Comparison of ENCODE assay signal across 28 cellular contexts in genomic region chr16:26709175-26709574, GRCh38.
DNase-seq lines count a peak whose midpoint lies in the region; ATAC-seq and TF ChIP-seq lines count a peak whose summit lies in the region.
"Had no signal": no experiment of that assay in that cellular context is flagged by ENCODE, and none has a peak within 500 bp of the region (broad histone marks: within the 10 kb centered on the region; RNA-seq: fewer than 3 reads in every experiment).

No MANE protein-coding gene starts in this region.

- no peak overlapping the region for H3K27ac ChIP-seq in A673 (ENCODE audit: low read depth, low read length, poor library complexity, severe bottlenecking)
- H3K27ac ChIP-seq: Peyer's patch, tibial nerve had no signal

- H3K9me3 ChIP-seq in A673 (ENCODE audit: low read depth, low read length, poor library complexity, severe bottlenecking), result no peaks in the 10 kb centered on the region
- H3K9me3 ChIP-seq: Peyer's patch, tibial nerve had no signal

- H3K4me3 ChIP-seq in A673 (ENCODE audit: low read depth, low read length, poor library complexity, severe bottlenecking), result no peak overlapping the region
- no peak overlapping the region for H3K4me3 ChIP-seq in Jurkat, Clone E6-1 (ENCODE audit: low read length)
- H3K4me3 ChIP-seq: lung, Peyer's patch, tibial nerve had no signal

- intact Hi-C loops in A673 (cut with micrococcal nuclease; ENCODE audit: unreplicated experiment), result no loop called here

- H3K36me3 ChIP-seq in A673 (ENCODE audit: insufficient read depth, low read length, poor library complexity, severe bottlenecking), result no peaks in the 10 kb centered on the region
- H3K36me3 ChIP-seq: Peyer's patch, tibial nerve had no signal

- DNase-seq in A673 (ENCODE audit: low spot score) (peak; percentile 18), RPMI8226 (peak; percentile 26), iPS DF 19.7 (ENCODE audit: low read depth, low spot score) (peak; percentile 33), NCI-H1436 (lab: John Stamatoyannopoulos, UW) (no peak), activated gamma-delta T cell treated with Interleukin-2 at 50 U/mL for 16 hours (no peak)
- DNase-seq in Jurkat, Clone E6-1 (ENCODE audit: low read depth, low spot score), result peak; percentile 42
- no peak for DNase-seq in activated CD4-positive, alpha-beta T cell treated with anti-CD3 and anti-CD28 coated beads, Interleukin-2, amount 50 U/mL, for 1 hour
- DNase-seq: activated CD4-positive, alpha-beta T cell treated with anti-CD3 and anti-CD28 coated beads, Interleukin-2, amount 50 U/mL, for 48 hours; activated CD4-positive, CD25-positive, alpha-beta regulatory T cell; activated CD8-positive, alpha-beta memory T cell treated with anti-CD3 and anti-CD28 coated beads, Interleukin-2, amount 50 U/mL, for 4 hours; activated naive CD4-positive, alpha-beta T cell treated with anti-CD3 and anti-CD28 coated beads for 36 hours; CD4-positive, alpha-beta T cell; central memory CD4-positive, alpha-beta T cell; cortex of kidney; DND-41; effector memory CD4-positive, alpha-beta T cell; glutamatergic neuron; naive thymus-derived CD8-positive, alpha-beta T cell; NCI-H1417; NCI-H2029 treated with DMSO at 0.1 percent for 48 hours; NCI-H524 treated with DMSO at 0.1 percent for 48 hours; Peyer's patch; SIG-M5; stimulated activated CD4-positive, alpha-beta T cell treated with anti-CD3 and anti-CD28 coated beads, Interleukin-4, amount 100 ng/mL, for 24 hours; T-helper 1 cell had no signal

- no peak for TF ChIP-seq CTCF in A673 (conservative IDR thresholded peaks at IDR 0.05; ENCODE audit: low read depth, low read length)

- POLR2A ChIA-PET in A673 (lab: Charles Lee; ENCODE audit: low non-redundant PET), result no interaction called here

- no peak for ATAC-seq in HG02610 (IDR thresholded peaks at IDR 0.05; ENCODE audit: unreplicated experiment)
- ATAC-seq: naive thymus-derived CD8-positive, alpha-beta T cell had no signal

- no TSS peak for BruUV-seq in A673 (replicated peaks; lab: Mats Ljungman, UMichigan)

- no peaks in the 10 kb centered on the region for H3K4me1 ChIP-seq in A673 (ENCODE audit: insufficient read depth, low read length, poor library complexity, severe bottlenecking)
- H3K4me1 ChIP-seq: Peyer's patch, tibial nerve had no signal

- CTCF ChIA-PET in A673 (lab: Charles Lee), result no interaction called here

- no peaks in the 10 kb centered on the region for H3K27me3 ChIP-seq in A673 (replicated peaks; ENCODE audit: insufficient read depth, low read depth, low read length, poor library complexity)
- H3K27me3 ChIP-seq: Peyer's patch, tibial nerve had no signal

Comparison
In these comparisons a context has a peak if more than half of its experiments do, and no peak if none do; other contexts are left out.
1. DNase-seq: peak in A673 (single experiment), Jurkat, Clone E6-1 (single experiment), RPMI8226 (single experiment) and iPS DF 19.7 (single experiment); none in NCI-H1436 (single experiment), activated CD4-positive, alpha-beta T cell treated with anti-CD3 and anti-CD28 coated beads, Interleukin-2, amount 50 U/mL, for 1 hour (single experiment) and activated gamma-delta T cell treated with Interleukin-2 at 50 U/mL for 16 hours (single experiment).